ENCODE assay signal across 21 cellular contexts in the genomic region with DNA sequence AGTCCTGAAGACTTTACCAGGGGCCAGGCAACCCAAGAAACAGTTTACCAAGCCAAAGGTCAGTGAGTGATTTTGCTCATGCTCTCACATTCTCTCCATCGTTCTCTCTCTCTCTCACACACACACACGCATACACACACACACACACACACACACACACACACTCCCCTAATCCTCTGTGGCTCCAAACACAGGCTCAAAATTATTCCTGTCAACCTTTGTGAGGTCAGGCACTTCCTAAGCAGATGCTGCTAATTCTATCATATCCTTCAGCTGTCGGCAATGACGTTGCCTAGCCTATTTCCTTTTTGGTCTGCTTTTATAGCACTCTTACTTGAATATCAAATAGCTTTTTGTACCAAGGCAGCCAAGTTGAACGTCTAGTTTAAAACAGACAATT.
DNase-seq lines count a peak whose midpoint lies in the region; ATAC-seq and TF ChIP-seq lines count a peak whose summit lies in the region.
"Had no signal": no experiment of that assay in that cellular context is flagged by ENCODE, and none has a peak within 500 bp of the region (broad histone marks: within the 10 kb centered on the region; RNA-seq: fewer than 3 reads in every experiment).

No MANE protein-coding gene starts in this region.

- DNase-seq in LHCN-M2 (ENCODE audit: low read depth) (peak; percentile 79), nephron progenitor cell (no peak), coronary artery (ENCODE audit: low spot score) (no peak)
- DNase-seq: activated effector memory CD4-positive, alpha-beta T cell treated with Interleukin-2 at 50 U/mL for 16 hours; DMS53; KG1; left lung; mesendoderm; naive B cell; NCI-H1417; NCI-H2081 treated with DMSO at 0.1 percent for 48 hours; NCI-H446 treated with DMSO at 0.1 percent for 48 hours; NK-92 treated with Interleukin-12 subunit alpha and Interleukin-12 subunit beta, amount 100 ng/mL, for 24 hours; stimulated activated CD4-positive, alpha-beta T cell treated with anti-CD3 and anti-CD28 coated beads, Interleukin-2, amount 100 ng/mL, for 24 hours had no signal

- no peaks in the 10 kb centered on the region for H4K20me1 ChIP-seq in BLaER1 treated with 17β-estradiol and CSF1 and Interleukin-3, amounts not matched to agents 10 nM and 100 nM

- H3K4me3 Mint-ChIP-seq in brain (peak overlapping the region in 2 of 5 experiments; percentile 22 to 26), nephron progenitor cell (no peak overlapping the region)
- H3K4me3 Mint-ChIP-seq: naive B cell had no signal

- H3K4me3 ChIP-seq in BLaER1 treated with 17β-estradiol and CSF1 and Interleukin-3, amounts not matched to agents 10 nM and 100 nM = no peak overlapping the region
- no peak overlapping the region for H3K4me3 ChIP-seq in coronary artery
- H3K4me3 ChIP-seq: HAP-1, left lung, tibial nerve had no signal

- H3K9me3 Mint-ChIP-seq in brain (peaks cover 0 to 15% (median 2%) of the 10 kb centered on the region in 5 experiments), nephron progenitor cell (no peaks in the 10 kb centered on the region)

- no peaks in the 10 kb centered on the region for H3K27me3 ChIP-seq in BLaER1 treated with 17β-estradiol and CSF1 and Interleukin-3, amounts not matched to agents 10 nM and 100 nM
- H3K27me3 ChIP-seq: left lung, tibial nerve had no signal

- H3K4me1 Mint-ChIP-seq in brain (peaks cover 45% of the 10 kb centered on the region), nephron progenitor cell (peaks cover 22% of the 10 kb centered on the region)

- H3K9ac ChIP-seq in BLaER1 treated with 17β-estradiol and CSF1 and Interleukin-3, amounts not matched to agents 10 nM and 100 nM = no peak overlapping the region

- H3K27me3 Mint-ChIP-seq in brain = peaks cover 8% of the 10 kb centered on the region
- H3K27me3 Mint-ChIP-seq in nephron progenitor cell (ENCODE audit: low read depth, poor library complexity) = peaks cover 9% of the 10 kb centered on the region

- H3K9me3 ChIP-seq in BLaER1 treated with 17β-estradiol and CSF1 and Interleukin-3, amounts not matched to agents 10 nM and 100 nM (replicated peaks in 1 of 11) = 0 out of 22 replicates have a peak, but pooled peaks cover 0 to 5% (median 0%) of the 10 kb centered on the region in 11 experiments
- H3K9me3 ChIP-seq: HAP-1, left lung, tibial nerve had no signal

- peak overlapping the region in 4 of 5 experiments; percentile 47 to 75 (median 68) for H3K27ac Mint-ChIP-seq in brain
- H3K27ac Mint-ChIP-seq in nephron progenitor cell = peak overlapping the region; percentile 0

- TF ChIP-seq CTCF in brain (conservative IDR thresholded peaks at IDR 0.05) = no peak
- no peak for TF ChIP-seq CTCF in nephron progenitor cell (IDR thresholded peaks at IDR 0.05)
- no peak for TF ChIP-seq CTCF in coronary artery (IDR thresholded peaks at IDR 0.05)

- no peak overlapping the region for H3K27ac ChIP-seq in BLaER1 treated with 17β-estradiol and CSF1 and Interleukin-3, amounts not matched to agents 10 nM and 100 nM
- H3K27ac ChIP-seq in coronary artery = no peak overlapping the region
- H3K27ac ChIP-seq: left lung, tibial nerve had no signal

- H3K36me3 Mint-ChIP-seq in brain (no peaks in the 10 kb centered on the region), nephron progenitor cell (ENCODE audit: low read depth) (no peaks in the 10 kb centered on the region)
- H3K36me3 Mint-ChIP-seq: naive B cell had no signal

- no peak for ATAC-seq in HG02884 (IDR thresholded peaks at IDR 0.05; ENCODE audit: unreplicated experiment)
- ATAC-seq in GM21367 (IDR thresholded peaks at IDR 0.05; ENCODE audit: unreplicated experiment) = no peak
- ATAC-seq: left lung, PC-3 had no signal

- peaks cover 6 to 33% (median 27%) of the 10 kb centered on the region in 10 experiments; a peak in 18 of 20 replicates for H3K4me1 ChIP-seq in BLaER1 treated with 17β-estradiol and CSF1 and Interleukin-3, amounts not matched to agents 10 nM and 100 nM
- H3K4me1 ChIP-seq: HAP-1, left lung had no signal

- H3K36me3 ChIP-seq in BLaER1 treated with 17β-estradiol and CSF1 and Interleukin-3, amounts not matched to agents 10 nM and 100 nM = no peaks in the 10 kb centered on the region
- H3K36me3 ChIP-seq: HAP-1, left lung, tibial nerve had no signal

- peak overlapping the region in 9 of 11 experiments; percentile 9 to 67 (median 62); a peak in 16 of 22 replicates for H3K4me2 ChIP-seq in BLaER1 treated with 17β-estradiol and CSF1 and Interleukin-3, amounts not matched to agents 10 nM and 100 nM
